In genomic region chr12:98592825-98593322, GRCh38 we compare ENCODE assay signal across 8 cellular contexts. TPM values are rescaled to one million over a fixed set of nuclear protein-coding genes. Genes with fewer than 3 reads are reported as not detected.
A peak's percentile ranks its signal among the peaks of the same experiment; 100 is the strongest.
DNase-seq lines count a peak whose midpoint lies in the region; ATAC-seq, FAIRE-seq and TF ChIP-seq lines count a peak whose summit lies in the region.

No MANE protein-coding gene starts in this region.

- H3K9me3 Mint-ChIP-seq in activated CD4-positive, alpha-beta T cell treated with anti-CD3 and anti-CD28 coated beads, Interleukin-2, amount 10 ng/mL, durations not matched to agents 24 days and 14 days: no peaks in the 10 kb centered on the region

- no peak overlapping the region for H3K18ac ChIP-seq in H1 (ENCODE audit: extremely low read depth, low read length)

- H2BK15ac ChIP-seq in H1 (ENCODE audit: low read length): no peak overlapping the region

- peak; percentile 7 for ATAC-seq in PC-3
- ATAC-seq in GM19324 (IDR thresholded peaks at IDR 0.05; ENCODE audit: low FRiP score, unreplicated experiment): no peak

- intact Hi-C loops in activated CD4-positive, alpha-beta T cell treated with anti-CD3 and anti-CD28 coated beads, Interleukin-2, amount 10 ng/mL, durations not matched to agents 24 days and 14 days (cut with micrococcal nuclease): loop anchor here (1.0 to 5.0 kb wide), 5 partner anchors 26 to 90 kb away; partner anchors contain the start of genes IKBIP and TMPO
- intact Hi-C loops in PC-3 (cut with micrococcal nuclease) (loop anchor here (1.0 to 2.0 kb wide), 4 partner anchors 26 to 102 kb away; partner anchors contain the start of gene APAF1), ovary (cut with DNase I) (loop anchor here in 1 of 4 donors (10.0 kb wide), 1 partner anchor 52 kb away; the partner anchor contains the start of genes APAF1 and IKBIP)

- POLR2A ChIA-PET in PC-3 (lab: Charles Lee; ENCODE audit: unreplicated experiment): interaction anchor here (0.5 to 0.7 kb wide), 6 partner anchors 10 to 406 kb away, joined by 3 to 23 read pairs (median 9); no protein-coding TSS in a partner anchor
- POLR2A ChIA-PET in H1 (lab: Charles Lee; ENCODE audit: partially characterized antibody): interaction anchor here (0.9 to 6.2 kb wide), 19 partner anchors 12 to 193 kb away, joined by 3 to 48 read pairs (median 4); partner anchors contain the start of genes APAF1, IKBIP and TMPO

- no peak overlapping the region for H3K56ac ChIP-seq in H1 (replicated peaks; ENCODE audit: insufficient read length, low read depth, low read length)

- H2BK120ac ChIP-seq in H1 (replicated peaks; ENCODE audit: low read depth, low read length): no peak overlapping the region

- no peaks in the 10 kb centered on the region for H3K27me3 ChIP-seq in PC-3 (ENCODE audit: low read length)
- H3K27me3 ChIP-seq in H1 (replicated peaks in 1 of 4; ENCODE audit: control insufficient read depth in 3 of 4, extremely low read depth in 1 of 4, insufficient read depth in 3 of 4, low read length in 3 of 4): no peaks in the 10 kb centered on the region
- H3K27me3 ChIP-seq in ovary: no peaks in the 10 kb centered on the region

- H3K23ac ChIP-seq in H1 (ENCODE audit: insufficient read length): no peak overlapping the region

- peaks cover 16% of the 10 kb centered on the region for H3K4me1 Mint-ChIP-seq in activated CD4-positive, alpha-beta T cell treated with anti-CD3 and anti-CD28 coated beads, Interleukin-2, amount 10 ng/mL, durations not matched to agents 24 days and 14 days

- H3K4me2 ChIP-seq in PC-3 (ENCODE audit: low read length) (peak overlapping the region; percentile 93), H1 (ENCODE audit: insufficient read depth in 1 of 2, low read depth in 2 of 2, low read length in 2 of 2) (peak overlapping the region; percentile 60 to 95)

- peak overlapping the region; percentile 98 for H3K4me3 Mint-ChIP-seq in activated CD4-positive, alpha-beta T cell treated with anti-CD3 and anti-CD28 coated beads, Interleukin-2, amount 10 ng/mL, durations not matched to agents 24 days and 14 days

- peak overlapping the region; percentile 5 for H4K5ac ChIP-seq in H1 (ENCODE audit: insufficient read length, low read depth, low read length)

- no peak overlapping the region for H2BK12ac ChIP-seq in H1 (ENCODE audit: low read depth, low read length)

- peaks cover 49% of the 10 kb centered on the region for H3K79me2 ChIP-seq in PC-3 (ENCODE audit: low read length)
- peaks cover 24 to 43% of the 10 kb centered on the region in 2 experiments for H3K79me2 ChIP-seq in H1 (ENCODE audit: control insufficient read depth in 1 of 2, insufficient read depth in 2 of 2, low read length in 2 of 2)

- no peak overlapping the region for H3K14ac ChIP-seq in H1 (ENCODE audit: insufficient read length)

- H3K79me1 ChIP-seq in H1 (ENCODE audit: low read depth, low read length): no peaks in the 10 kb centered on the region

- DNase-seq in activated CD4-positive, alpha-beta T cell treated with anti-CD3 and anti-CD28 coated beads, Interleukin-2, amount 10 ng/mL, durations not matched to agents 24 days and 14 days: peak; percentile 72
- DNase-seq in activated CD4-positive, alpha-beta T cell treated with anti-CD3 and anti-CD28 coated beads for 1 hour: no peak
- DNase-seq in PC-3: peak; percentile 12
- no peak for DNase-seq in H1 (ENCODE audit: low read depth in 1 of 2, low spot score in 2 of 2)
- DNase-seq in ovary: no peak
- DNase-seq in GOT3 (lab: John Stamatoyannopoulos, UW): no peak
- no peak for DNase-seq in stimulated activated CD4-positive, alpha-beta T cell treated with anti-CD3 and anti-CD28 coated beads, Interleukin-2, amount 100 ng/mL, for 48 hours

- H3K27me3 Mint-ChIP-seq in activated CD4-positive, alpha-beta T cell treated with anti-CD3 and anti-CD28 coated beads, Interleukin-2, amount 10 ng/mL, durations not matched to agents 24 days and 14 days: peaks cover 1% of the 10 kb centered on the region

- H2BK5ac ChIP-seq in H1 (ENCODE audit: low read depth, low read length): no peak overlapping the region; the same call in 1 of the 2 replicates

- peaks cover 2% of the 10 kb centered on the region; the same call in 1 of the 2 replicates for H3K23me2 ChIP-seq in H1 (ENCODE audit: low read depth, low read length)

- no peak overlapping the region for H2AK5ac ChIP-seq in H1 (ENCODE audit: low read depth, low read length)

- H2AFZ ChIP-seq in PC-3 (ENCODE audit: low read length) (peak overlapping the region; percentile 95), H1 (ENCODE audit: low read length) (0 out of 2 replicates have a peak overlapping the region, but pooled peaks have one; percentile 2)

- H3K36me3 Mint-ChIP-seq in activated CD4-positive, alpha-beta T cell treated with anti-CD3 and anti-CD28 coated beads, Interleukin-2, amount 10 ng/mL, durations not matched to agents 24 days and 14 days (ENCODE audit: low read depth): peaks cover 37% of the 10 kb centered on the region

- no peak overlapping the region for H4K91ac ChIP-seq in H1 (replicated peaks; ENCODE audit: insufficient read length, low read length)

- 66% methylated on average over 9 of the region's 9 CpGs; no CpG with 5 or more reads in 1 of the 2 experiments for WGBS in H1 (ENCODE audit: extremely low coverage in 1 of 2, insufficient coverage in 1 of 2, insufficient read length in 1 of 2, insufficient replicate concordance in 2 of 2, low coverage in 1 of 2, low lambda C conversion rate in 2 of 2, missing lambda C conversion rate in 1 of 2), 2 experiments
- 31 to 46% (median 42%) methylated on average over 9 of the region's 9 CpGs for WGBS in ovary, 3 donors

- TF ChIP-seq CTCF in PC-3 (conservative IDR thresholded peaks at IDR 0.05; ENCODE audit: low read depth, low read length) (no peak), H1 (IDR thresholded peaks at IDR 0.05; ENCODE audit: control extremely low read depth in 1 of 3, insufficient read depth in 1 of 3, low read depth in 1 of 3, low read length in 3 of 3) (no peak), ovary (IDR thresholded peaks at IDR 0.05) (no peak)

- CTCF ChIA-PET in PC-3 (lab: Charles Lee) (interaction anchor here (0.6 to 1.5 kb wide), 2 partner anchors 26 to 35 kb away, joined by 6 read pairs; no protein-coding TSS in a partner anchor), H1 (lab: Charles Lee; ENCODE audit: partially characterized antibody) (interaction anchor here (0.5 to 8.9 kb wide), 11 partner anchors 9 to 230 kb away, joined by 3 to 68 read pairs (median 3); no protein-coding TSS in a partner anchor)

- no peak overlapping the region for H3K4ac ChIP-seq in H1 (replicated peaks; ENCODE audit: insufficient read length, low read depth, low read length)

- H3K36me3 ChIP-seq in PC-3 (ENCODE audit: low read depth, low read length) (peaks cover 37% of the 10 kb centered on the region), H1 (ENCODE audit: control insufficient read depth in 2 of 4, insufficient read depth in 4 of 4, low read length in 3 of 4) (peaks cover 17 to 27% (median 22%) of the 10 kb centered on the region in 4 experiments), ovary (no peaks in the 10 kb centered on the region)

- no peaks in the 10 kb centered on the region for H3F3A ChIP-seq in PC-3 (ENCODE audit: low read length, unreplicated experiment)

- H4K20me1 ChIP-seq in PC-3 (ENCODE audit: low read length) (peaks cover 39% of the 10 kb centered on the region), H1 (replicated peaks in 1 of 2; ENCODE audit: control insufficient read depth in 1 of 2, insufficient read depth in 2 of 2, low read length in 2 of 2) (peaks cover 10 to 14% of the 10 kb centered on the region in 2 experiments)

- H2BK20ac ChIP-seq in H1 (ENCODE audit: low read length): no peak overlapping the region

- BruUV-seq in PC-3 (replicated peaks; lab: Mats Ljungman, UMichigan): TSS peak; percentile 98

- no peaks in the 10 kb centered on the region for H3K9me2 ChIP-seq in PC-3 (replicated peaks; ENCODE audit: low read length)

- peaks cover 12% of the 10 kb centered on the region for H3K4me1 ChIP-seq in PC-3 (ENCODE audit: insufficient read depth, low read length)
- peaks cover 0 to 9% (median 4%) of the 10 kb centered on the region in 4 experiments; a peak in 2 of 7 replicates for H3K4me1 ChIP-seq in H1 (replicated peaks in 1 of 4; ENCODE audit: control insufficient read depth in 3 of 4, insufficient read depth in 4 of 4, low read length in 3 of 4)
- H3K4me1 ChIP-seq in ovary (ENCODE audit: insufficient read depth): peaks cover 7% of the 10 kb centered on the region

- H3K9me3 ChIP-seq in PC-3 (ENCODE audit: low read length) (no peaks in the 10 kb centered on the region), H1 (ENCODE audit: insufficient read depth in 2 of 2, low read depth in 1 of 2, low read length in 1 of 2) (no peaks in the 10 kb centered on the region), ovary (no peaks in the 10 kb centered on the region)

- no peak overlapping the region for H4K8ac ChIP-seq in H1 (ENCODE audit: extremely low read depth, insufficient read depth, low read length)

- peak overlapping the region; percentile 99 for H3K27ac Mint-ChIP-seq in activated CD4-positive, alpha-beta T cell treated with anti-CD3 and anti-CD28 coated beads, Interleukin-2, amount 10 ng/mL, durations not matched to agents 24 days and 14 days

- TF ChIP-seq EP300 in H1 (IDR thresholded peaks at IDR 0.05; ENCODE audit: borderline replicate concordance in 1 of 2, low read depth in 2 of 2, low read length in 2 of 2): no peak
- TF ChIP-seq EP300 in ovary (IDR thresholded peaks at IDR 0.05): no peak

- H3K27ac ChIP-seq in PC-3 (ENCODE audit: low read length): peak overlapping the region; percentile 44
- peak overlapping the region; percentile 50; the same call in 1 of the 2 replicates for H3K27ac ChIP-seq in H1 (ENCODE audit: low read depth, low read length)
- peak overlapping the region in 1 of 2 donors; percentile 85 for H3K27ac ChIP-seq in ovary

- H3K4me3 ChIP-seq in PC-3 (ENCODE audit: low read length) (peak overlapping the region; percentile 94), H1 (ENCODE audit: extremely low read depth in 1 of 4, insufficient read depth in 2 of 4, low read depth in 3 of 4, low read length in 4 of 4) (peak overlapping the region; percentile 10 to 94 (median 28); a peak in 5 of 8 replicates), ovary (peak overlapping the region; percentile 91)

- TF ChIP-seq RAD21 in H1 (IDR thresholded peaks at IDR 0.05 in 1 of 2, conservative IDR thresholded peaks at IDR 0.05 in 1 of 2; ENCODE audit: low read depth in 2 of 2, low read length in 2 of 2): no peak

- no peak for TF ChIP-seq POLR2A in H1 (IDR thresholded peaks at IDR 0.05; ENCODE audit: control extremely low read depth in 1 of 2, low read depth in 2 of 2, low read length in 2 of 2)
- TF ChIP-seq POLR2A in ovary (IDR thresholded peaks at IDR 0.05): no peak

- H3K9ac ChIP-seq in PC-3 (ENCODE audit: low read length): peak overlapping the region; percentile 99
- peak overlapping the region in 2 of 4 experiments; percentile 33 to 73; a peak in 3 of 7 replicates for H3K9ac ChIP-seq in H1 (replicated peaks in 1 of 4; ENCODE audit: extremely low read depth in 1 of 4, low read depth in 3 of 4, low read length in 3 of 4)

- FAIRE-seq in H1 (lab: Jason Lieb, UNC): no peak

RNA-seq across cellular contexts. Expression of gene SLC25A3, which starts 0.6 kb away (rescaled TPM):
- total RNA-seq in activated CD4-positive, alpha-beta T cell treated with anti-CD3 and anti-CD28 coated beads, Interleukin-2, amount 10 ng/mL, durations not matched to agents 24 days and 14 days: 598 and 612 TPM in 2 replicates
- total RNA-seq in PC-3 (2014; rRNA removed) (466 and 547 TPM in 2 replicates), ovary (100 to 1,000 TPM; 347 to 462 (median 427) TPM)
- total RNA-seq in H1 (2021; fragmentation: NEBNext Ultra II Directional; extraction: Animal tissue kit (Norgen Biotek cat#: 25700)): 709 and 719 TPM in 2 replicates
- polyA plus RNA-seq in H1 (2011; rRNA removed) (669 and 702 TPM in 2 replicates), ovary (100 to 1,000 TPM; 344 to 649 TPM)
- polyA plus RNA-seq in H1 (2011; cell fraction: cytosol; rRNA removed): 785 TPM
- polyA plus RNA-seq in H1 (2011; cell fraction: nucleus; rRNA removed): 660 TPM
- 669 to 875 TPM (median 708 TPM) in 4 replicates for polyA plus RNA-seq in H1 (2012, experiment 1 of 2)
- polyA plus RNA-seq in H1 (2012, experiment 2 of 2): 698 TPM
- 530 TPM for polyA plus RNA-seq in H1 (2013, experiment 1 of 2)
- polyA plus RNA-seq in H1 (2013, experiment 2 of 2): 535 TPM
- polyA minus RNA-seq in H1 (2011; rRNA and poly(A)+ RNA removed): 426 and 552 TPM in 2 replicates
- 524 TPM for polyA minus RNA-seq in H1 (2011; cell fraction: cytosol; rRNA and poly(A)+ RNA removed)
- 538 TPM for polyA minus RNA-seq in H1 (2011; cell fraction: nucleus; rRNA and poly(A)+ RNA removed)

RNA-seq across cellular contexts. Expression of gene IKBIP, which starts 51.7 kb away (rescaled TPM):
- total RNA-seq in activated CD4-positive, alpha-beta T cell treated with anti-CD3 and anti-CD28 coated beads, Interleukin-2, amount 10 ng/mL, durations not matched to agents 24 days and 14 days: 35.0 and 36.9 TPM in 2 replicates
- total RNA-seq in PC-3 (2014; rRNA removed): 11.1 and 14.6 TPM in 2 replicates
- 10.4 and 12.4 TPM in 2 replicates for total RNA-seq in H1 (2021; fragmentation: NEBNext Ultra II Directional; extraction: Animal tissue kit (Norgen Biotek cat#: 25700))
- polyA plus RNA-seq in H1 (2011; rRNA removed): 2.2 and 2.7 TPM in 2 replicates
- polyA plus RNA-seq in H1 (2011; cell fraction: cytosol; rRNA removed): 4.9 TPM
- 3.0 TPM for polyA plus RNA-seq in H1 (2011; cell fraction: nucleus; rRNA removed)
- polyA plus RNA-seq in H1 (2012, experiment 1 of 2): 5.0 to 9.6 TPM (median 5.4 TPM) in 4 replicates
- polyA plus RNA-seq in H1 (2012, experiment 2 of 2): 1.3 TPM
- 24.0 TPM for polyA plus RNA-seq in H1 (2013, experiment 1 of 2)
- 26.4 TPM for polyA plus RNA-seq in H1 (2013, experiment 2 of 2)
- 0.98 and 1.3 TPM in 2 replicates for polyA minus RNA-seq in H1 (2011; rRNA and poly(A)+ RNA removed)
- polyA minus RNA-seq in H1 (2011; cell fraction: cytosol; rRNA and poly(A)+ RNA removed): 2.8 TPM
- 4.1 TPM for polyA minus RNA-seq in H1 (2011; cell fraction: nucleus; rRNA and poly(A)+ RNA removed)
- 10 to 100 TPM in 2 of 7 donors, 1 to 10 TPM in 5; 6.8 to 12.4 (median 9.5) TPM for total RNA-seq in ovary
- polyA plus RNA-seq in ovary: 10 to 100 TPM; 10.0 to 10.7 TPM

RNA-seq across cellular contexts. Expression of gene APAF1, which starts 52.2 kb away (rescaled TPM):
- 19.9 and 20.7 TPM in 2 replicates for total RNA-seq in activated CD4-positive, alpha-beta T cell treated with anti-CD3 and anti-CD28 coated beads, Interleukin-2, amount 10 ng/mL, durations not matched to agents 24 days and 14 days
- 8.5 and 10.1 TPM in 2 replicates for total RNA-seq in PC-3 (2014; rRNA removed)
- total RNA-seq in H1 (2021; fragmentation: NEBNext Ultra II Directional; extraction: Animal tissue kit (Norgen Biotek cat#: 25700)): 21.0 and 22.6 TPM in 2 replicates
- polyA plus RNA-seq in H1 (2011; rRNA removed): 4.3 and 4.7 TPM in 2 replicates
- 6.6 TPM for polyA plus RNA-seq in H1 (2011; cell fraction: cytosol; rRNA removed)
- 5.2 TPM for polyA plus RNA-seq in H1 (2011; cell fraction: nucleus; rRNA removed)
- polyA plus RNA-seq in H1 (2012, experiment 1 of 2): 4.7 to 12.4 TPM (median 7.9 TPM) in 4 replicates
- polyA plus RNA-seq in H1 (2012, experiment 2 of 2): 1.1 TPM
- polyA plus RNA-seq in H1 (2013, experiment 1 of 2): 7.8 TPM
- 6.4 TPM for polyA plus RNA-seq in H1 (2013, experiment 2 of 2)
- 10.2 and 15.1 TPM in 2 replicates for polyA minus RNA-seq in H1 (2011; rRNA and poly(A)+ RNA removed)
- 11.2 TPM for polyA minus RNA-seq in H1 (2011; cell fraction: cytosol; rRNA and poly(A)+ RNA removed)
- 13.9 TPM for polyA minus RNA-seq in H1 (2011; cell fraction: nucleus; rRNA and poly(A)+ RNA removed)
- total RNA-seq in ovary: 10 to 100 TPM in 6 of 7 donors, 1 to 10 TPM in 1; 9.4 to 17.1 (median 11.9) TPM
- 10 to 100 TPM in 1 of 2 donors, 1 to 10 TPM in 1; 9.4 to 16.0 TPM for polyA plus RNA-seq in ovary

Comparison
In these comparisons a context has a peak if more than half of its experiments do, and no peak if none do; other contexts are left out.
1. DNase-seq: peak in activated CD4-positive, alpha-beta T cell treated with anti-CD3 and anti-CD28 coated beads, Interleukin-2, amount 10 ng/mL, durations not matched to agents 24 days and 14 days (single experiment) and PC-3 (single experiment); none in activated CD4-positive, alpha-beta T cell treated with anti-CD3 and anti-CD28 coated beads for 1 hour (single experiment), H1 (0 of 2), ovary (0 of 5), GOT3 (single experiment) and stimulated activated CD4-positive, alpha-beta T cell treated with anti-CD3 and anti-CD28 coated beads, Interleukin-2, amount 100 ng/mL, for 48 hours (0 of 2).
2. H3K4me3 ChIP-seq: peak in every context shown above with its lines; median percentile 94 in PC-3; 91 in ovary; 28 in H1.